In genomic region chr15:41564286-41564959, GRCh38 we compare ENCODE assay signal across 14 cellular contexts. TPM values are rescaled to one million over a fixed set of nuclear protein-coding genes. Genes with fewer than 3 reads are reported as not detected.
DNase-seq lines count a peak whose midpoint lies in the region; ATAC-seq and TF ChIP-seq lines count a peak whose summit lies in the region.
"Had no signal": no experiment of that assay in that cellular context is flagged by ENCODE, and none has a peak within 500 bp of the region (broad histone marks: within the 10 kb centered on the region; RNA-seq: fewer than 3 reads in every experiment).

No MANE protein-coding gene starts in this region.

- WGBS in H9 (ENCODE audit: extremely low coverage, insufficient read length, low lambda C conversion rate), result no CpG with 5 or more reads among the region's 7 CpGs

- H3K4me3 Mint-ChIP-seq in H9, result peak overlapping the region in 1 of 2 experiments; percentile 70; a peak in 3 of 5 replicates
- H3K4me3 Mint-ChIP-seq in activated CD4-positive, alpha-beta T cell treated with anti-CD3 and anti-CD28 coated beads, Interleukin-2, amount 10 ng/mL, durations not matched to agents 7 days and 5 days, result no peak overlapping the region
- H3K4me3 Mint-ChIP-seq in stimulated activated effector memory CD8-positive, alpha-beta T cell treated with anti-CD3 and anti-CD28 coated beads, Interleukin-12 subunit alpha, Interleukin-12 subunit beta, amount 100 ng/mL, for 72 hours, result no peak overlapping the region
- H3K4me3 Mint-ChIP-seq: activated naive CD8-positive, alpha-beta T cell; CD8-positive, alpha-beta memory T cell had no signal

- H3K27me3 Mint-ChIP-seq in H9 (ENCODE audit: low read depth), result no peaks in the 10 kb centered on the region
- H3K27me3 Mint-ChIP-seq in activated CD4-positive, alpha-beta T cell treated with anti-CD3 and anti-CD28 coated beads, Interleukin-2, amount 10 ng/mL, durations not matched to agents 7 days and 5 days, result peaks cover 20% of the 10 kb centered on the region

- H2AK5ac ChIP-seq in H9 (ENCODE audit: insufficient read length, low read length), result peak overlapping the region; percentile 19

- peaks cover 93 to 94% of the 10 kb centered on the region in 2 experiments for H3K4me1 Mint-ChIP-seq in H9
- peaks cover 7% of the 10 kb centered on the region for H3K4me1 Mint-ChIP-seq in activated CD4-positive, alpha-beta T cell treated with anti-CD3 and anti-CD28 coated beads, Interleukin-2, amount 10 ng/mL, durations not matched to agents 7 days and 5 days
- peaks cover 12% of the 10 kb centered on the region for H3K4me1 Mint-ChIP-seq in stimulated activated effector memory CD8-positive, alpha-beta T cell treated with anti-CD3 and anti-CD28 coated beads, Interleukin-12 subunit alpha, Interleukin-12 subunit beta, amount 100 ng/mL, for 72 hours

- no peaks in the 10 kb centered on the region; the same call in 1 of the 2 replicates for H3K79me2 ChIP-seq in H9 (ENCODE audit: insufficient read depth, low read length)

- no peak overlapping the region for H2BK5ac ChIP-seq in H9 (ENCODE audit: insufficient read length, low read length)

- H3K23me2 ChIP-seq in H9 (ENCODE audit: insufficient read length, low read depth, low read length, poor library complexity, severe bottlenecking), result peaks cover 9% of the 10 kb centered on the region

- no peaks in the 10 kb centered on the region for H4K20me1 ChIP-seq in H9 (ENCODE audit: control insufficient read depth, insufficient read depth, insufficient read length)

- TF ChIP-seq CTCF in H9 (conservative IDR thresholded peaks at IDR 0.05) (no peak), RWPE2 (IDR thresholded peaks at IDR 0.05; ENCODE audit: poor library complexity, severe bottlenecking) (no peak), fibroblast of pulmonary artery (IDR thresholded peaks at IDR 0.05; ENCODE audit: low read length, missing control alignments) (no peak)

- no peak overlapping the region for H2BK12ac ChIP-seq in H9 (ENCODE audit: insufficient read length, low read depth, low read length)

- no peak overlapping the region for H3K9ac ChIP-seq in H9 (ENCODE audit: extremely low read depth, insufficient read length, low read length)

- no peak overlapping the region for H2BK120ac ChIP-seq in H9 (ENCODE audit: low read depth, low read length, poor library complexity, severe bottlenecking)

- no peak overlapping the region for H3K23ac ChIP-seq in H9 (ENCODE audit: insufficient read length, low read depth, low read length)

- CTCF ChIA-PET in activated CD4-positive, alpha-beta T cell treated with anti-CD3 and anti-CD28 coated beads, Interleukin-2, amount 10 ng/mL, durations not matched to agents 7 days and 5 days (lab: Charles Lee), result interaction anchor here (0.9 to 1.5 kb wide), 3 partner anchors 9 to 20 kb away, joined by 3 to 7 read pairs (median 3); partner anchors contain the start of gene RPAP1

- ATAC-seq in RWPE2 (ENCODE audit: low read depth), result peak; percentile 20; the same call in 1 of the 3 replicates
- ATAC-seq in HG03521 (IDR thresholded peaks at IDR 0.05; ENCODE audit: unreplicated experiment), result no peak
- no peak for ATAC-seq in stimulated activated effector memory CD8-positive, alpha-beta T cell treated with anti-CD3 and anti-CD28 coated beads, Interleukin-12 subunit alpha, Interleukin-12 subunit beta, amount 100 ng/mL, for 72 hours
- ATAC-seq: esophagus mucosa had no signal

- H3K27ac ChIP-seq in H9 (ENCODE audit: insufficient read length, low read depth, low read length), result peak overlapping the region; percentile 3
- no peak overlapping the region for H3K27ac ChIP-seq in RWPE2 (ENCODE audit: poor library complexity, severe bottlenecking)
- H3K27ac ChIP-seq: sigmoid colon had no signal

- POLR2A ChIA-PET in activated CD4-positive, alpha-beta T cell treated with anti-CD3 and anti-CD28 coated beads, Interleukin-2, amount 10 ng/mL, durations not matched to agents 7 days and 5 days (lab: Charles Lee), result no interaction called here

- peak overlapping the region; percentile 63 for H4K91ac ChIP-seq in H9 (ENCODE audit: insufficient read length, low read depth, low read length)

- DNase-seq in H9 (peak; percentile 84), RWPE2 (ENCODE audit: low spot score) (no peak), fibroblast of pulmonary artery (ENCODE audit: low read depth) (peak; percentile 67), nucleus accumbens (lab: John Stamatoyannopoulos, UW) (peak in 44 of 56 donors; percentile 5 to 76 (median 46))
- no peak for DNase-seq in activated CD4-positive, alpha-beta T cell treated with anti-CD3 and anti-CD28 coated beads, Interleukin-2, amount 10 ng/mL, durations not matched to agents 7 days and 5 days
- no peak for DNase-seq in activated CD8-positive, alpha-beta memory T cell treated with anti-CD3 and anti-CD28 coated beads, Interleukin-2, amount 50 U/mL, for 48 hours
- DNase-seq in stimulated activated effector memory CD8-positive, alpha-beta T cell treated with anti-CD3 and anti-CD28 coated beads, Interleukin-12 subunit alpha, Interleukin-12 subunit beta, amount 100 ng/mL, for 72 hours (ENCODE audit: low spot score in 2 of 2), result no peak
- DNase-seq: CD8-positive, alpha-beta memory T cell; left cardiac atrium; sigmoid colon had no signal

- no peak overlapping the region for H2BK15ac ChIP-seq in H9 (ENCODE audit: low read depth, low read length)

- H2AFZ ChIP-seq in H9 (ENCODE audit: low read length), result no peak overlapping the region

- no peak overlapping the region for H4K5ac ChIP-seq in H9 (ENCODE audit: insufficient read length, low read depth, low read length)

- H3T11ph ChIP-seq in H9 (ENCODE audit: low read length), result no peak overlapping the region

- no peak overlapping the region for H3K4me3 ChIP-seq in RWPE2 (ENCODE audit: severe bottlenecking)
- H3K4me3 ChIP-seq in fibroblast of pulmonary artery (replicated peaks; ENCODE audit: low read depth, low read length), result no peak overlapping the region
- H3K4me3 ChIP-seq: sigmoid colon had no signal

- H2BK20ac ChIP-seq in H9 (ENCODE audit: low read depth, low read length, poor library complexity, severe bottlenecking), result no peak overlapping the region

- peak overlapping the region; percentile 77 for H3K18ac ChIP-seq in H9 (ENCODE audit: insufficient read length, low read depth, low read length)

- peak overlapping the region; percentile 92 to 97 (median 92) for H3K27ac Mint-ChIP-seq in H9
- no peak overlapping the region for H3K27ac Mint-ChIP-seq in activated CD4-positive, alpha-beta T cell treated with anti-CD3 and anti-CD28 coated beads, Interleukin-2, amount 10 ng/mL, durations not matched to agents 7 days and 5 days
- no peak overlapping the region for H3K27ac Mint-ChIP-seq in stimulated activated effector memory CD8-positive, alpha-beta T cell treated with anti-CD3 and anti-CD28 coated beads, Interleukin-12 subunit alpha, Interleukin-12 subunit beta, amount 100 ng/mL, for 72 hours
- H3K27ac Mint-ChIP-seq: activated naive CD8-positive, alpha-beta T cell; CD8-positive, alpha-beta memory T cell had no signal

- no peak overlapping the region for H3K4me2 ChIP-seq in H9 (ENCODE audit: insufficient read depth, insufficient read length, low read length)

- peak overlapping the region; percentile 41 for H3K14ac ChIP-seq in H9 (ENCODE audit: insufficient read depth, low read length)

- no peaks in the 10 kb centered on the region for H3K36me3 ChIP-seq in RWPE2 (ENCODE audit: low read depth)
- H3K36me3 ChIP-seq: sigmoid colon had no signal

- H3K56ac ChIP-seq in H9 (ENCODE audit: insufficient read length, low read depth, low read length), result no peak overlapping the region

- H3K27me3 ChIP-seq in H9 (ENCODE audit: insufficient read depth, low read length), result no peaks in the 10 kb centered on the region
- no peaks in the 10 kb centered on the region for H3K27me3 ChIP-seq in RWPE2 (ENCODE audit: insufficient read depth, poor library complexity, severe bottlenecking)
- H3K27me3 ChIP-seq: sigmoid colon had no signal

- H3K9me3 Mint-ChIP-seq in H9, result no peaks in the 10 kb centered on the region; a peak in 1 of 5 replicates
- H3K9me3 Mint-ChIP-seq in activated CD4-positive, alpha-beta T cell treated with anti-CD3 and anti-CD28 coated beads, Interleukin-2, amount 10 ng/mL, durations not matched to agents 7 days and 5 days, result no peaks in the 10 kb centered on the region
- H3K9me3 Mint-ChIP-seq in stimulated activated effector memory CD8-positive, alpha-beta T cell treated with anti-CD3 and anti-CD28 coated beads, Interleukin-12 subunit alpha, Interleukin-12 subunit beta, amount 100 ng/mL, for 72 hours, result no peaks in the 10 kb centered on the region
- H3K9me3 Mint-ChIP-seq: CD8-positive, alpha-beta memory T cell had no signal

- no peaks in the 10 kb centered on the region for H3K79me1 ChIP-seq in H9 (ENCODE audit: insufficient read depth, low read depth, low read length, poor library complexity, severe bottlenecking)

- H3K4me1 ChIP-seq in H9 (ENCODE audit: insufficient read depth, low read length), result peaks cover 38% of the 10 kb centered on the region; the same call in 1 of the 2 replicates
- no peaks in the 10 kb centered on the region for H3K4me1 ChIP-seq in RWPE2 (ENCODE audit: insufficient read depth, poor library complexity, severe bottlenecking)

- no peaks in the 10 kb centered on the region for H3K9me3 ChIP-seq in H9 (ENCODE audit: control insufficient read depth, low read depth, low read length)
- no peaks in the 10 kb centered on the region for H3K9me3 ChIP-seq in RWPE2 (ENCODE audit: severe bottlenecking)
- H3K9me3 ChIP-seq: sigmoid colon had no signal

- no peak overlapping the region for H3K4ac ChIP-seq in H9 (ENCODE audit: low read depth, low read length)

- H3K36me3 Mint-ChIP-seq in H9 (ENCODE audit: insufficient read depth in 1 of 3, low read depth in 3 of 3), result peaks cover 16 to 51% (median 45%) of the 10 kb centered on the region in 3 experiments; a peak in 6 of 7 replicates
- H3K36me3 Mint-ChIP-seq in activated CD4-positive, alpha-beta T cell treated with anti-CD3 and anti-CD28 coated beads, Interleukin-2, amount 10 ng/mL, durations not matched to agents 7 days and 5 days (ENCODE audit: low read depth), result no peaks in the 10 kb centered on the region
- H3K36me3 Mint-ChIP-seq in stimulated activated effector memory CD8-positive, alpha-beta T cell treated with anti-CD3 and anti-CD28 coated beads, Interleukin-12 subunit alpha, Interleukin-12 subunit beta, amount 100 ng/mL, for 72 hours, result no peaks in the 10 kb centered on the region
- H3K36me3 Mint-ChIP-seq: activated naive CD8-positive, alpha-beta T cell; CD8-positive, alpha-beta memory T cell had no signal

- no peak overlapping the region for H4K8ac ChIP-seq in H9 (replicated peaks; ENCODE audit: insufficient read length, low read depth, low read length)

RNA-seq across cellular contexts. Expression of gene TYRO3, which starts 5.4 kb away (rescaled TPM):
- total RNA-seq in H9 (2021), result 118 and 124 TPM in 2 replicates
- total RNA-seq in activated CD4-positive, alpha-beta T cell treated with anti-CD3 and anti-CD28 coated beads, Interleukin-2, amount 10 ng/mL, durations not matched to agents 7 days and 5 days, result 1 to 10 TPM; 1.1 to 1.9 TPM

RNA-seq across cellular contexts. Expression of gene RPAP1, which starts 20.4 kb away (rescaled TPM):
- 73.5 and 74.5 TPM in 2 replicates for total RNA-seq in H9 (2021)
- total RNA-seq in activated CD4-positive, alpha-beta T cell treated with anti-CD3 and anti-CD28 coated beads, Interleukin-2, amount 10 ng/mL, durations not matched to agents 7 days and 5 days, result 10 to 100 TPM; 33.8 to 36.3 TPM

RNA-seq across cellular contexts. Expression of gene LTK, which starts 50.8 kb away (rescaled TPM):
- 0.31 TPM in 2 replicates for total RNA-seq in H9 (2021)
- total RNA-seq in activated CD4-positive, alpha-beta T cell treated with anti-CD3 and anti-CD28 coated beads, Interleukin-2, amount 10 ng/mL, durations not matched to agents 7 days and 5 days, result 1 to 10 TPM in 1 of 2 experiments, under 1 TPM in 1; 0.87 to 1.1 TPM
- total RNA-seq: MCF 10A had no signal

Comparison
In these comparisons a context has a peak if more than half of its experiments do, and no peak if none do; other contexts are left out.
1. DNase-seq: peak in H9 (single experiment), fibroblast of pulmonary artery (single experiment) and nucleus accumbens (44 of 56); none in RWPE2 (single experiment), activated CD4-positive, alpha-beta T cell treated with anti-CD3 and anti-CD28 coated beads, Interleukin-2, amount 10 ng/mL, durations not matched to agents 7 days and 5 days (single experiment), activated CD8-positive, alpha-beta memory T cell treated with anti-CD3 and anti-CD28 coated beads, Interleukin-2, amount 50 U/mL, for 48 hours (single experiment) and stimulated activated effector memory CD8-positive, alpha-beta T cell treated with anti-CD3 and anti-CD28 coated beads, Interleukin-12 subunit alpha, Interleukin-12 subunit beta, amount 100 ng/mL, for 72 hours (0 of 2).
2. H3K27ac Mint-ChIP-seq: peak in H9 (3 of 3); none in activated CD4-positive, alpha-beta T cell treated with anti-CD3 and anti-CD28 coated beads, Interleukin-2, amount 10 ng/mL, durations not matched to agents 7 days and 5 days (single experiment) and stimulated activated effector memory CD8-positive, alpha-beta T cell treated with anti-CD3 and anti-CD28 coated beads, Interleukin-12 subunit alpha, Interleukin-12 subunit beta, amount 100 ng/mL, for 72 hours (single experiment).
3. RNA of gene TYRO3, which starts 5.4 kb away (total RNA-seq): 118 to 124 TPM in H9; 1.1 to 1.9 TPM in activated CD4-positive, alpha-beta T cell treated with anti-CD3 and anti-CD28 coated beads, Interleukin-2, amount 10 ng/mL, durations not matched to agents 7 days and 5 days; every median in the first group is over 10 times any median in the second.